In the genomic region with DNA sequence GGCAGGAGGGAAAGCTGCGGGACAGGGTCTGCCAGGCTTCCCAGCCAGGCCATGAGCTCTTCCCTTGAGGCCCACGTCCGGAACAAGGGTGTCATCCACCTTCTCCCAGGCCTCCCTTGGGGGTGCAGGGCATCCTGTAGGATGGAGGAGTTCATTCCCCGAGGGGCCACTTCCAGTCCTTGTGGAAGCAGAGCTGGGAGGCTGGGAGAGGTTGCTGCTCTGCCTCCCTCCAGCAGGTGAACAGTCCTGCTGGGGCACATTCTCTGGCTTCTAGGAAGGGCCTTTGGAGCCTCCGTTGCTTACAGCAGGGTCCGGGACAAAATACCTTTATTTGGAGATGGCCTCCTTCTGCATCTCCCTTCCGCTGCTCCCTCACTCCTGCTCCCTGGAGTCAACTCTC, we compare ENCODE assay signal across 20 cellular contexts. TPM values are rescaled to one million over a fixed set of nuclear protein-coding genes. Genes with fewer than 3 reads are reported as not detected.
DNase-seq lines count a peak whose midpoint lies in the region; ATAC-seq and TF ChIP-seq lines count a peak whose summit lies in the region.
"Had no signal": no experiment of that assay in that cellular context is flagged by ENCODE, and none has a peak within 500 bp of the region (broad histone marks: within the 10 kb centered on the region; RNA-seq: fewer than 3 reads in every experiment).

No MANE protein-coding gene starts in this region.

- POLR2A ChIA-PET in WTC11 (lab: Charles Lee): interaction anchor here (0.9 to 1.7 kb wide), 2 partner anchors 10 to 87 kb away, joined by 4 to 6 read pairs; no protein-coding TSS in a partner anchor
- POLR2A ChIA-PET in activated CD4-positive, alpha-beta memory T cell treated with anti-CD3 and anti-CD28 coated beads for 36 hours (lab: Charles Lee): no interaction called here
- POLR2A ChIA-PET in CD8-positive, alpha-beta T cell (lab: Charles Lee): no interaction called here

- TF ChIP-seq CTCF in WTC11 (IDR thresholded peaks at IDR 0.05): no peak
- TF ChIP-seq CTCF in nephron (IDR thresholded peaks at IDR 0.05; ENCODE audit: unreplicated experiment in 3 of 3): no peak
- TF ChIP-seq CTCF in CD8-positive, alpha-beta T cell (IDR thresholded peaks at IDR 0.05): no peak

- H3K4me3 ChIP-seq in CD8-positive, alpha-beta T cell (ENCODE audit: low read depth, low read length): no peak overlapping the region
- H3K4me3 ChIP-seq: Peyer's patch had no signal

- H3K36me3 ChIP-seq in CD8-positive, alpha-beta T cell (ENCODE audit: insufficient read depth, low read length): no peaks in the 10 kb centered on the region
- H3K36me3 ChIP-seq: Peyer's patch had no signal

- no peak overlapping the region for H3K27ac ChIP-seq in CD8-positive, alpha-beta T cell (ENCODE audit: low read depth, low read length)
- H3K27ac ChIP-seq: HL-60, Peyer's patch had no signal

- peak; percentile 13; the same call in 1 of the 2 replicates for ATAC-seq in WTC11
- ATAC-seq in CD8-positive, alpha-beta T cell: no peak
- ATAC-seq: Right ventricle myocardium inferior had no signal

- no peaks in the 10 kb centered on the region for H3K27me3 ChIP-seq in CD8-positive, alpha-beta T cell (ENCODE audit: insufficient read depth, low read length)
- H3K27me3 ChIP-seq: Peyer's patch had no signal

- no peaks in the 10 kb centered on the region for H3K9me3 ChIP-seq in CD8-positive, alpha-beta T cell (ENCODE audit: low read length)

- no peak overlapping the region for H3K27ac Mint-ChIP-seq in WTC11
- peak overlapping the region in 2 of 3 experiments; percentile 76 to 96 for H3K27ac Mint-ChIP-seq in nephron
- H3K27ac Mint-ChIP-seq in activated CD4-positive, alpha-beta memory T cell treated with anti-CD3 and anti-CD28 coated beads for 36 hours: no peak overlapping the region
- no peak overlapping the region for H3K27ac Mint-ChIP-seq in CD8-positive, alpha-beta T cell
- H3K27ac Mint-ChIP-seq: B cell, IgD-negative memory B cell had no signal

- intact Hi-C loops in activated CD4-positive, alpha-beta memory T cell treated with anti-CD3 and anti-CD28 coated beads for 36 hours (cut with micrococcal nuclease): no loop called here
- intact Hi-C loops in CD8-positive, alpha-beta T cell (cut with DNase I, micrococcal nuclease): no loop called here

- H3K36me3 Mint-ChIP-seq in WTC11: peaks cover 10% of the 10 kb centered on the region
- H3K36me3 Mint-ChIP-seq in nephron (ENCODE audit: low read depth): no peaks in the 10 kb centered on the region
- H3K36me3 Mint-ChIP-seq in activated CD4-positive, alpha-beta memory T cell treated with anti-CD3 and anti-CD28 coated beads for 36 hours: no peaks in the 10 kb centered on the region
- H3K36me3 Mint-ChIP-seq in CD8-positive, alpha-beta T cell: no peaks in the 10 kb centered on the region

- peaks cover 36% of the 10 kb centered on the region for H3K4me1 Mint-ChIP-seq in WTC11
- H3K4me1 Mint-ChIP-seq in nephron: peaks cover 6% of the 10 kb centered on the region
- H3K4me1 Mint-ChIP-seq in activated CD4-positive, alpha-beta memory T cell treated with anti-CD3 and anti-CD28 coated beads for 36 hours (ENCODE audit: low read depth): no peaks in the 10 kb centered on the region
- no peaks in the 10 kb centered on the region for H3K4me1 Mint-ChIP-seq in CD8-positive, alpha-beta T cell (ENCODE audit: low read depth)

- H3K4me3 Mint-ChIP-seq in WTC11: no peak overlapping the region
- H3K4me3 Mint-ChIP-seq in nephron: no peak overlapping the region
- H3K4me3 Mint-ChIP-seq in activated CD4-positive, alpha-beta memory T cell treated with anti-CD3 and anti-CD28 coated beads for 36 hours: no peak overlapping the region
- no peak overlapping the region for H3K4me3 Mint-ChIP-seq in CD8-positive, alpha-beta T cell
- H3K4me3 Mint-ChIP-seq: B cell had no signal

- H3K27me3 Mint-ChIP-seq in WTC11 (ENCODE audit: low read depth): peaks cover 8% of the 10 kb centered on the region
- peaks cover 60% of the 10 kb centered on the region for H3K27me3 Mint-ChIP-seq in nephron (ENCODE audit: low read depth)
- H3K27me3 Mint-ChIP-seq in activated CD4-positive, alpha-beta memory T cell treated with anti-CD3 and anti-CD28 coated beads for 36 hours: peaks cover 26% of the 10 kb centered on the region
- H3K27me3 Mint-ChIP-seq in CD8-positive, alpha-beta T cell (ENCODE audit: low read depth): peaks cover 25% of the 10 kb centered on the region

- DNase-seq in NCI-H2171 treated with DMSO at 0.1 percent for 48 hours (lab: John Stamatoyannopoulos, UW): peak; percentile 57
- DNase-seq in NCI-H2171 (lab: John Stamatoyannopoulos, UW): no peak
- no peak for DNase-seq in WTC11 (ENCODE audit: low spot score)
- DNase-seq in GOT3 (lab: John Stamatoyannopoulos, UW): no peak
- no peak for DNase-seq in activated CD4-positive, alpha-beta memory T cell treated with anti-CD3 and anti-CD28 coated beads for 36 hours
- no peak for DNase-seq in CD8-positive, alpha-beta T cell
- DNase-seq in NCI-H446 treated with DMSO at 0.1 percent for 48 hours (lab: John Stamatoyannopoulos, UW): no peak
- DNase-seq: 8988T, COR-L47, EL, H7, Karpas-422, NCI-H1436, NCI-H2029, Peyer's patch had no signal

- CTCF ChIA-PET in WTC11 (lab: Charles Lee): interaction anchor here (1.0 to 2.2 kb wide), 7 partner anchors 9 to 169 kb away, joined by 3 to 21 read pairs (median 4); no protein-coding TSS in a partner anchor
- CTCF ChIA-PET in activated CD4-positive, alpha-beta memory T cell treated with anti-CD3 and anti-CD28 coated beads for 36 hours (lab: Charles Lee): no interaction called here
- CTCF ChIA-PET in CD8-positive, alpha-beta T cell (lab: Charles Lee): no interaction called here

- peaks cover 9% of the 10 kb centered on the region for H3K9me3 Mint-ChIP-seq in WTC11
- H3K9me3 Mint-ChIP-seq in nephron: peaks cover 5% of the 10 kb centered on the region
- peaks cover 6% of the 10 kb centered on the region for H3K9me3 Mint-ChIP-seq in activated CD4-positive, alpha-beta memory T cell treated with anti-CD3 and anti-CD28 coated beads for 36 hours
- H3K9me3 Mint-ChIP-seq in CD8-positive, alpha-beta T cell: no peaks in the 10 kb centered on the region

- no peaks in the 10 kb centered on the region for H3K4me1 ChIP-seq in CD8-positive, alpha-beta T cell (ENCODE audit: insufficient read depth, low read length)

TF ChIP-seq in WTC11, 78 proteins besides CTCF, POLR2A, EP300 and RAD21:
- peak; percentile 82 for TF ChIP-seq PRDM15 (CRISPR knock-in tag; IDR thresholded peaks at IDR 0.05)
- TF ChIP-seq GRHL2 (CRISPR knock-in tag; IDR thresholded peaks at IDR 0.05; ENCODE audit: insufficient replicate concordance, severe bottlenecking): no peak
- TF ChIP-seq, protein P1, sequence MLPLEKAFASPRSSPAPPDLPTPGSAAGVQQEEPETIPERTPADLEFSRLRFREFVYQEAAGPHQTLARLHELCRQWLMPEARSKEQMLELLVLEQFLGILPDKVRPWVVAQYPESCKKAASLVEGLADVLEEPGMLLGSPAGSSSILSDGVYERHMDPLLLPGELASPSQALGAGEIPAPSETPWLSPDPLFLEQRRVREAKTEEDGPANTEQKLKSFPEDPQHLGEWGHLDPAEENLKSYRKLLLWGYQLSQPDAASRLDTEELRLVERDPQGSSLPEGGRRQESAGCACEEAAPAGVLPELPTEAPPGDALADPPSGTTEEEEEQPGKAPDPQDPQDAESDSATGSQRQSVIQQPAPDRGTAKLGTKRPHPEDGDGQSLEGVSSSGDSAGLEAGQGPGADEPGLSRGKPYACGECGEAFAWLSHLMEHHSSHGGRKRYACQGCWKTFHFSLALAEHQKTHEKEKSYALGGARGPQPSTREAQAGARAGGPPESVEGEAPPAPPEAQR (CRISPR knock-in tag; IDR thresholded peaks at IDR 0.05): no peak
- no peak for TF ChIP-seq NR2C2 (CRISPR knock-in tag; IDR thresholded peaks at IDR 0.05)
- no peak for TF ChIP-seq ZNF263 (CRISPR knock-in tag; IDR thresholded peaks at IDR 0.05; ENCODE audit: low read depth)
- TF ChIP-seq ZBTB21 (CRISPR knock-in tag; IDR thresholded peaks at IDR 0.05; ENCODE audit: borderline replicate concordance): no peak
- TF ChIP-seq, protein P2, sequence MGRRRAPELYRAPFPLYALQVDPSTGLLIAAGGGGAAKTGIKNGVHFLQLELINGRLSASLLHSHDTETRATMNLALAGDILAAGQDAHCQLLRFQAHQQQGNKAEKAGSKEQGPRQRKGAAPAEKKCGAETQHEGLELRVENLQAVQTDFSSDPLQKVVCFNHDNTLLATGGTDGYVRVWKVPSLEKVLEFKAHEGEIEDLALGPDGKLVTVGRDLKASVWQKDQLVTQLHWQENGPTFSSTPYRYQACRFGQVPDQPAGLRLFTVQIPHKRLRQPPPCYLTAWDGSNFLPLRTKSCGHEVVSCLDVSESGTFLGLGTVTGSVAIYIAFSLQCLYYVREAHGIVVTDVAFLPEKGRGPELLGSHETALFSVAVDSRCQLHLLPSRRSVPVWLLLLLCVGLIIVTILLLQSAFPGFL (CRISPR knock-in tag; IDR thresholded peaks at IDR 0.05; ENCODE audit: borderline replicate concordance): no peak

RNA-seq across cellular contexts. Expression of gene SHANK2, which starts 3.7 kb away (rescaled TPM):
- total RNA-seq in WTC11 (2021): 57.5 to 69.3 TPM (median 64.8 TPM) in 3 replicates
- not detected for total RNA-seq in activated CD4-positive, alpha-beta memory T cell treated with anti-CD3 and anti-CD28 coated beads for 36 hours
- total RNA-seq in CD8-positive, alpha-beta T cell: not detected

Comparison
In these comparisons a context has a peak if more than half of its experiments do, and no peak if none do; other contexts are left out.
1. H3K27ac Mint-ChIP-seq: peak in nephron (2 of 3); none in WTC11 (single experiment), activated CD4-positive, alpha-beta memory T cell treated with anti-CD3 and anti-CD28 coated beads for 36 hours (single experiment) and CD8-positive, alpha-beta T cell (single experiment).
2. RNA of gene SHANK2, which starts 3.7 kb away (total RNA-seq): 57.5 to 69.3 TPM in WTC11; not detected in activated CD4-positive, alpha-beta memory T cell treated with anti-CD3 and anti-CD28 coated beads for 36 hours and not detected in CD8-positive, alpha-beta T cell; every median in the first group is over 10 times any median in the second.